In the genomic region with DNA sequence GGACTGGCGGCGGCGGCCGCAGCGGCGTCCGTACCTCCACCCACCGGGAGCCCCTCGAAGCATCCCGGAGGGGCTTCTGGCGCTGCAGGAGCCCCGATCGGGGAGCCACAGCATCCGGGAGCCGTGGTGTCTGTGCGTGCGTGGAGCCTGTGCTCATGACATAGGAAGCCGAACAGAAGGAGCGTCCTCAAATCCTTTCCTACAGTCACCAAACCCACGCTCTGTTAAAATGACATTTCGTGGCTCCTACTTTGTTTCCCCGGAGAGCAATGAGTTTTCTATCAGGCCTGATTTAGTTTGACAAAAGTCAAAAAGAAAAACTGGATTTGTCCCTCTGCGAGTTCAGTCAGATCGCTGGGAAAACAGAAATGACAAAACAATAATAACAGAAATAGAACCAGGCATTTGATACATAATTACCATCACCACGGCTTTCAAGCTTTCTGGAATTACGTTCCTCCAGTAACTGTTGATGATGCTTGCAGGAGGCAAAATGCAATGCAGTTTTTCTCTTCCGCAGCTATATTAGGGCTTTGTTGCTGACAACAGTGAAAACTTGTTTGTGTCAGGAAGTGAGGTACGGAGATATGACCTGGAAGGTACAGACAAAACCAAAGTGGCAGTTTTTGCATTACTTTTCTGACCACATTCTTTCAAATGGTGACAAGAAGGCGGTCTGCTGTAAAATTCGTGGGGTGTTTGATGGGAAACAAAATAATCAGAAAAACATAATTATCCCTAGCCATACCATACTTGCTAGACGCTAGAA, we compare ENCODE assay signal across 8 cellular contexts.
A peak's percentile ranks its signal among the peaks of the same experiment; 100 is the strongest.
DNase-seq lines count a peak whose midpoint lies in the region; ATAC-seq and TF ChIP-seq lines count a peak whose summit lies in the region.

No MANE protein-coding gene starts in this region.

- H3K9me3 ChIP-seq in HUES48 (ENCODE audit: control insufficient read depth, insufficient read depth, low read length) (no peaks in the 10 kb centered on the region), adipocyte (ENCODE audit: control insufficient read depth, low read length) (no peaks in the 10 kb centered on the region), iPS DF 6.9 (ENCODE audit: control insufficient read depth, insufficient read depth, low read length) (no peaks in the 10 kb centered on the region)

- peak; percentile 59 for DNase-seq in GM06990 (ENCODE audit: extremely low read depth, insufficient read length)
- peak; percentile 47 for DNase-seq in adipocyte (ENCODE audit: low read depth)
- no peak for DNase-seq in iPS DF 6.9 (ENCODE audit: low read depth, low spot score)
- DNase-seq in iPS-NIHi11 (ENCODE audit: low spot score), result no peak
- no peak for DNase-seq in omental fat pad (ENCODE audit: low spot score)

- H3K4me1 ChIP-seq in HUES48 (ENCODE audit: control insufficient read depth, insufficient read depth, low read length), result peaks cover 38% of the 10 kb centered on the region
- peaks cover 47% of the 10 kb centered on the region for H3K4me1 ChIP-seq in adipocyte (ENCODE audit: control insufficient read depth, insufficient read depth, low read length)
- H3K4me1 ChIP-seq in iPS DF 6.9 (ENCODE audit: control insufficient read depth, insufficient read depth, low read length), result peaks cover 3% of the 10 kb centered on the region; the same call in 1 of the 2 replicates

- H3K9ac ChIP-seq in HUES48 (ENCODE audit: low read depth, low read length) (no peak overlapping the region), adipocyte (ENCODE audit: low read length) (peak overlapping the region; percentile 100)

- H3K4me3 ChIP-seq in GM06990 (replicated peaks; ENCODE audit: low read depth, low read length), result peak overlapping the region; percentile 97
- peak overlapping the region; percentile 92 for H3K4me3 ChIP-seq in HUES48 (ENCODE audit: low read depth, low read length)
- peak overlapping the region; percentile 98 for H3K4me3 ChIP-seq in adipocyte (ENCODE audit: low read length)
- H3K4me3 ChIP-seq in iPS DF 6.9 (ENCODE audit: low read length), result peak overlapping the region; percentile 90; the same call in 1 of the 2 replicates
- H3K4me3 ChIP-seq in skin epidermis, result peak overlapping the region; percentile 65 to 89 (median 73)

- H3K27ac ChIP-seq in HUES48 (ENCODE audit: low read depth, low read length) (no peak overlapping the region), iPS DF 6.9 (ENCODE audit: low read length) (no peak overlapping the region), skin epidermis (peak overlapping the region; percentile 86 to 99 (median 96))

- WGBS in iPS DF 6.9 (ENCODE audit: insufficient coverage, insufficient read length), result no CpG with 5 or more reads among the region's 31 CpGs

- TF ChIP-seq CTCF in GM06990 (IDR thresholded peaks at IDR 0.05; ENCODE audit: insufficient read depth, low read length, poor library complexity, severe bottlenecking), result no peak
- no peak for TF ChIP-seq CTCF in omental fat pad (IDR thresholded peaks at IDR 0.05)

- H3K36me3 ChIP-seq in GM06990 (ENCODE audit: control insufficient read depth, insufficient read depth, low read length) (peaks cover 3% of the 10 kb centered on the region), HUES48 (ENCODE audit: control insufficient read depth, insufficient read depth, low read length) (0 out of 2 replicates have a peak, but pooled peaks cover 5% of the 10 kb centered on the region), adipocyte (ENCODE audit: control insufficient read depth, insufficient read depth, low read length, severe bottlenecking) (peaks cover 4% of the 10 kb centered on the region), iPS DF 6.9 (ENCODE audit: control insufficient read depth, insufficient read depth, low read length) (no peaks in the 10 kb centered on the region)

- H3K27me3 ChIP-seq in GM06990 (replicated peaks; ENCODE audit: control insufficient read depth, insufficient read depth, low read length) (no peaks in the 10 kb centered on the region), HUES48 (ENCODE audit: control insufficient read depth, insufficient read depth, low read length) (peaks cover 25% of the 10 kb centered on the region), adipocyte (replicated peaks; ENCODE audit: control insufficient read depth, insufficient read depth, low read length) (no peaks in the 10 kb centered on the region), iPS DF 6.9 (ENCODE audit: control insufficient read depth, insufficient read depth, low read length) (no peaks in the 10 kb centered on the region)

- ATAC-seq in omental fat pad (ENCODE audit: low FRiP score) (no peak), HG02759 (IDR thresholded peaks at IDR 0.05; ENCODE audit: unreplicated experiment) (no peak)

Comparison
In these comparisons a context has a peak if more than half of its experiments do, and no peak if none do; other contexts are left out.
1. DNase-seq: peak in GM06990 (single experiment) and adipocyte (single experiment); none in iPS DF 6.9 (single experiment), iPS-NIHi11 (single experiment) and omental fat pad (single experiment).
2. H3K27ac ChIP-seq: peak in skin epidermis (21 of 21); none in HUES48 (single experiment) and iPS DF 6.9 (single experiment).
3. Peak in every context shown above with its lines, with median percentiles within 50 percentile points of each other: H3K4me3 ChIP-seq.